8 cellular contexts compared by ENCODE assay signal in the genomic region with DNA sequence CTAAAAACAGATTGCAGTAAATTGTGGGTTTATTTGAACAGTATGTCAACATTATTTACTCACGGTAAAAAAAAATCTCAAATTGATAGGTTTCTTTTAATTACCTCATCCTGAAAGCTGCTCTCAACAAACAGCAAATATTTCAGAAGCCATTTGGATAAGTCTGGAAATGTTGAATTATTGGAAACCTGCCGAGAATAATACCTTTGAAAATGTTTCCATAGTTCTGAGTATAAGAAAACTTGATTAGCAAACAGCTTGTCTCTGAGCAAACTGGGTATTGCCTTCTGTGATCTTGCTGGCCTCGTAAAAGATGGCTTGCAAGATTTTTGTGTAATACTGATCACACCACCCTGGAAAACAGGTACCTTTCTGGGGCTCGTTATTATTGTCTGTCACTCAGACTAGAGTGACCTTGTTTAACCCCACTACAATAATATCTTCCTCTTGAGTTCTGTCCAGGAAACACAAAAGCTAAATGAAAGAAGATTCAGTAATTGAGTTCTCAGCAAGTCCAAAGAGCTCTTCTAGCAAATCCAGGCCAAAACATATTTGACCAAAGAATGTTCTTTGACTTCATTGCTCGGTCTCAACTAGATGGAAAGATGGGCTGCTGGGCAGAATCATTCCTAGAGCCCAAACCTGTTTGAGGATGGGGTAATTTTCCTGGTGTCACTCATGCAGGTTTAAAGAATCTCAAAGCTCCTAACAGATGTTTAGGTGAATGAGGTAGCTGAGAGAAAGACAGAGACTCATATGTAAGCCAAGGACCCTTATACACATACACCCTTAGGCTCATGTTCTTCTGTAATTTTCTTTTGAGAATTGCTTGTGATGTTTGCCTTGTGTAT.
DNase-seq lines count a peak whose midpoint lies in the region; ATAC-seq and TF ChIP-seq lines count a peak whose summit lies in the region.

No MANE protein-coding gene starts in this region.

- peak overlapping the region; percentile 78 for H3K4me3 ChIP-seq in BE2C (ENCODE audit: low read depth, low read length)
- H3K4me3 ChIP-seq in Loucy (ENCODE audit: low read length, poor library complexity, severe bottlenecking) = peak overlapping the region; percentile 73
- peak overlapping the region; percentile 46 for H3K4me3 ChIP-seq in astrocyte of the spinal cord (ENCODE audit: low read depth, low read length)
- H3K4me3 ChIP-seq in mesodermal cell (ENCODE audit: extremely low read depth, insufficient read depth, low read length, poor library complexity, severe bottlenecking) = no peak overlapping the region

- peak overlapping the region; percentile 98 for H2AFZ ChIP-seq in Loucy (ENCODE audit: low read length)

- no peaks in the 10 kb centered on the region for H3K9me2 ChIP-seq in Loucy (replicated peaks; ENCODE audit: low read depth, low read length)

- ATAC-seq in HG03025 (IDR thresholded peaks at IDR 0.05; ENCODE audit: low FRiP score, unreplicated experiment) = no peak
- no peak for ATAC-seq in GM19324 (IDR thresholded peaks at IDR 0.05; ENCODE audit: low FRiP score, unreplicated experiment)
- ATAC-seq in HG02970 (IDR thresholded peaks at IDR 0.05; ENCODE audit: low FRiP score, unreplicated experiment) = no peak

- H3K9ac ChIP-seq in Loucy (ENCODE audit: low read depth, low read length, poor library complexity, severe bottlenecking) = peak overlapping the region; percentile 59

- TF ChIP-seq CTCF in BE2C (IDR thresholded peaks at IDR 0.05; ENCODE audit: low read depth, low read length) (no peak), Loucy (conservative IDR thresholded peaks at IDR 0.05; ENCODE audit: low read length) (no peak), astrocyte of the spinal cord (IDR thresholded peaks at IDR 0.05; ENCODE audit: low read depth, low read length) (no peak)

- H3K27ac ChIP-seq in mesodermal cell (ENCODE audit: low read depth, low read length, severe bottlenecking) = peak overlapping the region; percentile 18

- no peaks in the 10 kb centered on the region for H4K20me1 ChIP-seq in Loucy (ENCODE audit: insufficient read depth, low read length, poor library complexity, severe bottlenecking)

- 84 to 90% methylated on average over 2 of the region's 5 CpGs for WGBS in mesodermal cell (ENCODE audit: insufficient coverage in 2 of 2), 2 experiments

- in situ Hi-C loops in astrocyte of the spinal cord (cut with HindIII; ENCODE audit: low sequenced_read_pairs) = no loop called here

- H3K27me3 ChIP-seq in BE2C = no peaks in the 10 kb centered on the region
- no peaks in the 10 kb centered on the region for H3K27me3 ChIP-seq in Loucy (ENCODE audit: insufficient read depth, low read length, poor library complexity, severe bottlenecking)

- H3K79me2 ChIP-seq in Loucy (ENCODE audit: insufficient read depth, low read length) = no peaks in the 10 kb centered on the region

- DNase-seq in BE2C (no peak), astrocyte of the spinal cord (ENCODE audit: low read depth, low spot score) (no peak)
- DNase-seq in stimulated activated CD4-positive, alpha-beta T cell treated with anti-CD3 and anti-CD28 coated beads, Interleukin-2, amount 100 ng/mL, for 48 hours = no peak

- peak overlapping the region; percentile 78 for H3K4me2 ChIP-seq in Loucy (ENCODE audit: low read depth, low read length, poor library complexity, severe bottlenecking)

- no peaks in the 10 kb centered on the region for H3F3A ChIP-seq in Loucy (ENCODE audit: low read depth)

- H3K36me3 ChIP-seq in BE2C (no peaks in the 10 kb centered on the region), Loucy (ENCODE audit: insufficient read depth, low read length) (no peaks in the 10 kb centered on the region), mesodermal cell (ENCODE audit: control insufficient read depth, insufficient read depth, low read length) (no peaks in the 10 kb centered on the region)

- H3K4me1 ChIP-seq in BE2C (peaks cover 6% of the 10 kb centered on the region), Loucy (ENCODE audit: insufficient read depth, low read length, poor library complexity, severe bottlenecking) (peaks cover 13% of the 10 kb centered on the region), mesodermal cell (ENCODE audit: control insufficient read depth, insufficient read depth, low read length, poor library complexity, severe bottlenecking) (no peaks in the 10 kb centered on the region)

- no peaks in the 10 kb centered on the region for H3K9me3 ChIP-seq in BE2C
- H3K9me3 ChIP-seq in Loucy (ENCODE audit: insufficient read depth, low read depth, low read length) = no peaks in the 10 kb centered on the region
- no peaks in the 10 kb centered on the region for H3K9me3 ChIP-seq in mesodermal cell (ENCODE audit: control insufficient read depth, low read length)
